In genomic region chr4:116183241-116183640, GRCh38 we compare ENCODE assay signal across 27 cellular contexts.
"Had no signal": no experiment of that assay in that cellular context is flagged by ENCODE, and none has a peak within 500 bp of the region (broad histone marks: within the 10 kb centered on the region; RNA-seq: fewer than 3 reads in every experiment).

No MANE protein-coding gene starts in this region.

- FAIRE-seq: astrocyte, bronchial epithelial cell had no signal

- DNase-seq: activated B cell treated with CpG ODN at 0.5 μM for 24 hours; activated CD4-positive, alpha-beta T cell treated with anti-CD3 and anti-CD28 coated beads for 48 hours; activated CD4-positive, alpha-beta T cell treated with anti-CD3 and anti-CD28 coated beads, Interleukin-2, amount 50 U/mL, for 1 hour; activated CD4-positive, alpha-beta T cell treated with anti-CD3 and anti-CD28 coated beads, Interleukin-2, amount 50 U/mL, for 48 hours; activated CD8-positive, alpha-beta memory T cell treated with anti-CD3 and anti-CD28 coated beads for 24 hours; activated CD8-positive, alpha-beta T cell treated with anti-CD3 and anti-CD28 coated beads for 36 hours; activated effector memory CD4-positive, alpha-beta T cell treated with Interleukin-2 at 50 U/mL for 16 hours; activated gamma-delta T cell treated with Interleukin-2 at 50 U/mL for 16 hours; activated naive CD4-positive, alpha-beta T cell treated with anti-CD3 and anti-CD28 coated beads, Interleukin-2, amount 50 U/mL, for 16 hours; activated naive CD4-positive, alpha-beta T cell treated with Interleukin-2 at 50 U/mL for 16 hours; activated T-cell treated with anti-CD3 and anti-CD28 coated beads, Interleukin-2, amount 50 U/mL, for 4 hours; amniotic stem cell; anterior cingulate cortex; brain microvascular endothelial cell; dorsolateral prefrontal cortex; effector memory CD4-positive, alpha-beta T cell; endodermal cell; foreskin fibroblast; head of caudate nucleus; T1000; WERI-Rb-1 had no signal

- H3K36me3 ChIP-seq: brain microvascular endothelial cell, WERI-Rb-1 had no signal

- H3K27ac ChIP-seq: brain microvascular endothelial cell, coronary artery, dorsolateral prefrontal cortex, WERI-Rb-1 had no signal

- H3K27me3 ChIP-seq: brain microvascular endothelial cell had no signal

- ATAC-seq: activated CD4-positive, CD25-positive, alpha-beta regulatory T cell treated with anti-CD3 and anti-CD28 coated beads, Interleukin-2, amount 50 U/mL, for 24 hours; activated CD8-positive, alpha-beta T cell treated with anti-CD3 and anti-CD28 coated beads for 36 hours; activated T-cell treated with anti-CD3 and anti-CD28 coated beads, Interleukin-2, amount 50 U/mL, for 4 hours; activated T-helper 17 cell treated with anti-CD3 and anti-CD28 coated beads, Interleukin-2, amount 50 U/mL, for 72 hours; esophagus mucosa had no signal

- H3K4me3 ChIP-seq: coronary artery, dorsolateral prefrontal cortex had no signal
